ENCODE assay signal across 17 cellular contexts in genomic region chr3:183249006-183249718, GRCh38.
"Had no signal": no experiment of that assay in that cellular context is flagged by ENCODE, and none has a peak within 500 bp of the region (broad histone marks: within the 10 kb centered on the region; RNA-seq: fewer than 3 reads in every experiment).

No MANE protein-coding gene starts in this region.

- ATAC-seq: upper lobe of right lung had no signal

- H3K27ac Mint-ChIP-seq: activated CD4-positive, alpha-beta memory T cell treated with anti-CD3 and anti-CD28 coated beads, Interleukin-2, amount 10 ng/mL, durations not matched to agents 7 days and 5 days; activated naive CD4-positive, alpha-beta T cell treated with anti-CD3 and anti-CD28 coated beads, Interleukin-2, amount 10 ng/mL, durations not matched to agents 7 days and 5 days; activated T-cell treated with anti-CD3 and anti-CD28 coated beads, Interleukin-2, amount 50 U/mL, for 24 hours; mesothelial cell of epicardium had no signal

- DNase-seq: activated CD4-positive, alpha-beta memory T cell treated with anti-CD3 and anti-CD28 coated beads, Interleukin-2, amount 10 ng/mL, durations not matched to agents 7 days and 5 days; activated CD4-positive, alpha-beta T cell treated with anti-CD3 and anti-CD28 coated beads for 4 hours; activated naive CD4-positive, alpha-beta T cell treated with anti-CD3 and anti-CD28 coated beads, Interleukin-2, amount 10 ng/mL, durations not matched to agents 7 days and 5 days; activated T-cell treated with anti-CD3 and anti-CD28 coated beads, Interleukin-2, amount 50 U/mL, for 24 hours; adrenal gland; effector CD4-positive, alpha-beta T cell; esophagus squamous epithelium; ovary; stimulated activated CD4-positive, alpha-beta T cell treated with anti-CD3 and anti-CD28 coated beads, Interleukin-12 subunit alpha, Interleukin-12 subunit beta, amount 100 ng/mL, for 4 hours; stimulated activated CD4-positive, alpha-beta T cell treated with anti-CD3 and anti-CD28 coated beads, Interleukin-2, amount 100 ng/mL, for 24 hours; upper lobe of right lung; WERI-Rb-1 had no signal

- H3K27me3 ChIP-seq: adrenal gland, esophagus squamous epithelium, ovary, upper lobe of right lung had no signal

- H3K27ac ChIP-seq: adrenal gland, cardiac muscle cell, coronary artery, esophagus squamous epithelium, neural progenitor cell, ovary, thoracic aorta, upper lobe of right lung, WERI-Rb-1 had no signal

- H3K9ac ChIP-seq: neural progenitor cell had no signal

- H3K36me3 Mint-ChIP-seq: activated naive CD4-positive, alpha-beta T cell treated with anti-CD3 and anti-CD28 coated beads, Interleukin-2, amount 10 ng/mL, durations not matched to agents 7 days and 5 days; mesothelial cell of epicardium; neural progenitor cell had no signal

- H3K4me1 ChIP-seq: neural progenitor cell had no signal

- H2AFZ ChIP-seq: neural progenitor cell had no signal

- H3K4me2 ChIP-seq: neural progenitor cell had no signal

- H3K4me3 Mint-ChIP-seq: activated CD4-positive, alpha-beta memory T cell treated with anti-CD3 and anti-CD28 coated beads, Interleukin-2, amount 10 ng/mL, durations not matched to agents 7 days and 5 days; activated naive CD4-positive, alpha-beta T cell treated with anti-CD3 and anti-CD28 coated beads, Interleukin-2, amount 10 ng/mL, durations not matched to agents 7 days and 5 days; activated T-cell treated with anti-CD3 and anti-CD28 coated beads, Interleukin-2, amount 50 U/mL, for 24 hours; mesothelial cell of epicardium; neural progenitor cell had no signal

- H3K9me3 ChIP-seq: adrenal gland, esophagus squamous epithelium, ovary, thoracic aorta, upper lobe of right lung had no signal

- H3K4me3 ChIP-seq: adrenal gland, cardiac muscle cell, coronary artery, esophagus squamous epithelium, neural progenitor cell, ovary, thoracic aorta, upper lobe of right lung had no signal

- H3K9me3 Mint-ChIP-seq: activated CD4-positive, alpha-beta memory T cell treated with anti-CD3 and anti-CD28 coated beads, Interleukin-2, amount 10 ng/mL, durations not matched to agents 7 days and 5 days; activated naive CD4-positive, alpha-beta T cell treated with anti-CD3 and anti-CD28 coated beads, Interleukin-2, amount 10 ng/mL, durations not matched to agents 7 days and 5 days; activated T-cell treated with anti-CD3 and anti-CD28 coated beads, Interleukin-2, amount 50 U/mL, for 24 hours; mesothelial cell of epicardium had no signal

- H3K36me3 ChIP-seq: adrenal gland, esophagus squamous epithelium, neural progenitor cell, ovary, thoracic aorta, upper lobe of right lung, WERI-Rb-1 had no signal
